Comparison of ENCODE assay signal across 23 cellular contexts in genomic region chr11:68896171-68896959, GRCh38.
"Had no signal": no experiment of that assay in that cellular context is flagged by ENCODE, and none has a peak within 500 bp of the region (broad histone marks: within the 10 kb centered on the region; RNA-seq: fewer than 3 reads in every experiment).

No MANE protein-coding gene starts in this region.

- H3K4me3 ChIP-seq: esophagus squamous epithelium, gastroesophageal sphincter, pancreas, right lobe of liver, thoracic aorta, transverse colon had no signal

- H3K27me3 ChIP-seq: esophagus squamous epithelium, gastroesophageal sphincter, pancreas, right lobe of liver, transverse colon had no signal

- H3K9me3 Mint-ChIP-seq: dendritic cell treated with granulocyte-macrophage colony-stimulating factor and Interleukin-4, amounts not matched to agents 40 ng/mL and 50 ng/mL, for 4 days; immature natural killer cell; natural killer cell treated with Interleukin-12 subunit alpha and Interleukin-12 subunit beta and Interleukin-15 and Interleukin-18, amount 100 ng/mL, for 72 hours; stimulated activated memory B cell treated with anti-CD40 and anti-IgM and Interleukin-4, amounts not matched to agents 10 μg/mL and 1 μg/mL and 100 μg/mL, for 72 hours; stimulated activated naive CD8-positive, alpha-beta T cell treated with anti-CD3 and anti-CD28 coated beads, Interleukin-15, amount 100 ng/mL, for 72 hours had no signal

- H3K9me3 ChIP-seq: esophagus squamous epithelium, gastroesophageal sphincter, pancreas, right lobe of liver, thoracic aorta, transverse colon had no signal

- H3K4me3 Mint-ChIP-seq: dendritic cell treated with granulocyte-macrophage colony-stimulating factor and Interleukin-4, amounts not matched to agents 40 ng/mL and 50 ng/mL, for 4 days; immature natural killer cell; natural killer cell treated with Interleukin-12 subunit alpha and Interleukin-12 subunit beta and Interleukin-15 and Interleukin-18, amount 100 ng/mL, for 72 hours; stimulated activated memory B cell treated with anti-CD40 and anti-IgM and Interleukin-4, amounts not matched to agents 10 μg/mL and 1 μg/mL and 100 μg/mL, for 72 hours; stimulated activated naive CD8-positive, alpha-beta T cell treated with anti-CD3 and anti-CD28 coated beads, Interleukin-15, amount 100 ng/mL, for 72 hours had no signal

- ATAC-seq: gastroesophageal sphincter; left colon; pancreas; stimulated activated memory B cell treated with anti-CD40 and anti-IgM and Interleukin-4, amounts not matched to agents 10 μg/mL and 1 μg/mL and 100 μg/mL, for 72 hours; stimulated activated naive CD8-positive, alpha-beta T cell treated with anti-CD3 and anti-CD28 coated beads, Interleukin-15, amount 100 ng/mL, for 72 hours had no signal

- DNase-seq: cerebellar nuclear complex; esophagus squamous epithelium; foreskin fibroblast; glutamatergic neuron; immature natural killer cell; left colon; midbrain; occipital lobe; pancreas; right lobe of liver; stimulated activated CD4-positive, alpha-beta T cell treated with anti-CD3 and anti-CD28 coated beads, Interleukin-15, amount 100 ng/mL, for 24 hours; stimulated activated CD4-positive, alpha-beta T cell treated with anti-CD3 and anti-CD28 coated beads, Interleukin-1b, Interleukin-23, amount 100 ng/mL, for 48 hours; stimulated activated CD4-positive, alpha-beta T cell treated with anti-CD3 and anti-CD28 coated beads, Interleukin-4, amount 100 ng/mL, for 24 hours; stimulated activated naive CD8-positive, alpha-beta T cell treated with anti-CD3 and anti-CD28 coated beads, Interleukin-15, amount 100 ng/mL, for 72 hours; transverse colon had no signal

- H3K27ac Mint-ChIP-seq: dendritic cell treated with granulocyte-macrophage colony-stimulating factor and Interleukin-4, amounts not matched to agents 40 ng/mL and 50 ng/mL, for 4 days; immature natural killer cell; natural killer cell treated with Interleukin-12 subunit alpha and Interleukin-12 subunit beta and Interleukin-15 and Interleukin-18, amount 100 ng/mL, for 72 hours; progenitor cell of endocrine pancreas; stimulated activated memory B cell treated with anti-CD40 and anti-IgM and Interleukin-4, amounts not matched to agents 10 μg/mL and 1 μg/mL and 100 μg/mL, for 72 hours; stimulated activated naive CD8-positive, alpha-beta T cell treated with anti-CD3 and anti-CD28 coated beads, Interleukin-15, amount 100 ng/mL, for 72 hours had no signal

- FAIRE-seq: colon, keratinocyte, pancreas had no signal

- H3K4me1 ChIP-seq: pancreas had no signal

- H3K36me3 Mint-ChIP-seq: natural killer cell treated with Interleukin-12 subunit alpha and Interleukin-12 subunit beta and Interleukin-15 and Interleukin-18, amount 100 ng/mL, for 72 hours had no signal

- H3K27me3 Mint-ChIP-seq: dendritic cell treated with granulocyte-macrophage colony-stimulating factor and Interleukin-4, amounts not matched to agents 40 ng/mL and 50 ng/mL, for 4 days; natural killer cell treated with Interleukin-12 subunit alpha and Interleukin-12 subunit beta and Interleukin-15 and Interleukin-18, amount 100 ng/mL, for 72 hours; progenitor cell of endocrine pancreas; stimulated activated memory B cell treated with anti-CD40 and anti-IgM and Interleukin-4, amounts not matched to agents 10 μg/mL and 1 μg/mL and 100 μg/mL, for 72 hours; stimulated activated naive CD8-positive, alpha-beta T cell treated with anti-CD3 and anti-CD28 coated beads, Interleukin-15, amount 100 ng/mL, for 72 hours had no signal

- H3K27ac ChIP-seq: esophagus squamous epithelium, gastroesophageal sphincter, pancreas, right lobe of liver, thoracic aorta, transverse colon had no signal
